14 cellular contexts compared by ENCODE assay signal in genomic region chr12:43349863-43350262, GRCh38.
DNase-seq lines count a peak whose midpoint lies in the region; ATAC-seq and TF ChIP-seq lines count a peak whose summit lies in the region.
"Had no signal": no experiment of that assay in that cellular context is flagged by ENCODE, and none has a peak within 500 bp of the region (broad histone marks: within the 10 kb centered on the region; RNA-seq: fewer than 3 reads in every experiment).

No MANE protein-coding gene starts in this region.

- H2AFZ ChIP-seq in SK-N-SH (ENCODE audit: low read depth): no peak overlapping the region
- H2AFZ ChIP-seq in PC-9: no peak overlapping the region
- no peak overlapping the region for H2AFZ ChIP-seq in smooth muscle cell (ENCODE audit: low read depth)

- H3K9ac ChIP-seq in SK-N-SH (no peak overlapping the region), smooth muscle cell (ENCODE audit: low read depth) (no peak overlapping the region)

- TF ChIP-seq EP300 in SK-N-SH (IDR thresholded peaks at IDR 0.05; ENCODE audit: borderline replicate concordance in 1 of 2, low read depth in 1 of 2, low read length in 1 of 2): no peak

- peak; percentile 44 for TF ChIP-seq CTCF in SK-N-SH (IDR thresholded peaks at IDR 0.05)
- peak; percentile 55 for TF ChIP-seq CTCF in PC-9 (conservative IDR thresholded peaks at IDR 0.05)
- TF ChIP-seq CTCF in epithelial cell of proximal tubule (conservative IDR thresholded peaks at IDR 0.05; ENCODE audit: low read depth, low read length): peak; percentile 61
- TF ChIP-seq CTCF in smooth muscle cell (IDR thresholded peaks at IDR 0.05; ENCODE audit: borderline replicate concordance, insufficient read depth, poor library complexity, severe bottlenecking): peak; percentile 31
- no peak for TF ChIP-seq CTCF in tibial artery (IDR thresholded peaks at IDR 0.05)

- H3K4me1 ChIP-seq in SK-N-SH (ENCODE audit: control insufficient read depth in 1 of 2, insufficient read depth in 2 of 2, low read depth in 1 of 2, low read length in 1 of 2) (peaks cover 0 to 6% of the 10 kb centered on the region in 2 experiments; a peak in 2 of 4 replicates), PC-9 (replicated peaks; ENCODE audit: insufficient read depth) (no peaks in the 10 kb centered on the region), smooth muscle cell (ENCODE audit: low read depth) (no peaks in the 10 kb centered on the region), tibial artery (no peaks in the 10 kb centered on the region)
- H3K4me1 ChIP-seq: left ventricle myocardium inferior, tibial nerve had no signal

- H3F3A ChIP-seq in SK-N-SH (replicated peaks; ENCODE audit: insufficient read depth) (no peaks in the 10 kb centered on the region), PC-9 (ENCODE audit: insufficient read depth, low read depth) (no peaks in the 10 kb centered on the region), smooth muscle cell (ENCODE audit: low read depth) (no peaks in the 10 kb centered on the region)

- POLR2A ChIA-PET in SK-N-SH (lab: Yijun Ruan, JAX): no interaction called here
- POLR2A ChIA-PET in PC-9 (lab: Charles Lee; ENCODE audit: unreplicated experiment): no interaction called here

- no TSS peak for BruUV-seq in PC-9 (replicated peaks; lab: Mats Ljungman, UMichigan)

- no peaks in the 10 kb centered on the region for H3K27me3 ChIP-seq in SK-N-SH (ENCODE audit: insufficient read depth)
- no peaks in the 10 kb centered on the region for H3K27me3 ChIP-seq in PC-9 (ENCODE audit: insufficient read depth, low read depth)
- H3K27me3 ChIP-seq in smooth muscle cell (ENCODE audit: low read depth): no peaks in the 10 kb centered on the region
- H3K27me3 ChIP-seq in tibial artery: no peaks in the 10 kb centered on the region
- H3K27me3 ChIP-seq: tibial nerve had no signal

- intact Hi-C loops in PC-9 (cut with micrococcal nuclease; ENCODE audit: unreplicated experiment): loop anchor here (2.0 kb wide), 1 partner anchor 533 kb away; no protein-coding TSS in a partner anchor
- intact Hi-C loops in tibial artery (cut with DNase I; ENCODE audit: low total_unique reads): no loop called here

- no peak for ATAC-seq in SK-N-SH treated with all-trans-retinoic acid at 6 μM for 48 hours
- no peak for ATAC-seq in left lobe of liver
- ATAC-seq in GM21576 (IDR thresholded peaks at IDR 0.05; ENCODE audit: unreplicated experiment): no peak
- ATAC-seq: activated CD8-positive, alpha-beta T cell treated with anti-CD3 and anti-CD28 coated beads for 36 hours had no signal

- H3K36me3 ChIP-seq in SK-N-SH (replicated peaks in 1 of 2; ENCODE audit: control insufficient read depth in 1 of 2, insufficient read depth in 2 of 2, low read length in 1 of 2) (no peaks in the 10 kb centered on the region), PC-9 (ENCODE audit: low read depth) (no peaks in the 10 kb centered on the region), smooth muscle cell (ENCODE audit: low read depth) (no peaks in the 10 kb centered on the region), tibial artery (no peaks in the 10 kb centered on the region)
- H3K36me3 ChIP-seq: left ventricle myocardium inferior, tibial nerve had no signal

- H3K79me2 ChIP-seq in SK-N-SH (ENCODE audit: insufficient read depth) (no peaks in the 10 kb centered on the region), PC-9 (ENCODE audit: low read depth) (no peaks in the 10 kb centered on the region), smooth muscle cell (ENCODE audit: low read depth) (no peaks in the 10 kb centered on the region)

- H3K4me3 ChIP-seq in SK-N-SH (ENCODE audit: low read depth in 2 of 2, low read length in 1 of 2) (no peak overlapping the region), PC-9 (no peak overlapping the region), epithelial cell of proximal tubule (ENCODE audit: low read depth, low read length) (no peak overlapping the region), smooth muscle cell (no peak overlapping the region), tibial artery (no peak overlapping the region)
- H3K4me3 ChIP-seq: left ventricle myocardium inferior, tibial nerve had no signal

- H4K20me1 ChIP-seq in SK-N-SH (ENCODE audit: insufficient read depth) (no peaks in the 10 kb centered on the region), PC-9 (ENCODE audit: insufficient read depth) (no peaks in the 10 kb centered on the region), smooth muscle cell (ENCODE audit: low read depth) (no peaks in the 10 kb centered on the region)

- H3K4me2 ChIP-seq in SK-N-SH (no peak overlapping the region), PC-9 (no peak overlapping the region), smooth muscle cell (no peak overlapping the region)

- H3K9me3 ChIP-seq in SK-N-SH (no peaks in the 10 kb centered on the region), PC-9 (ENCODE audit: insufficient read depth, low read depth) (no peaks in the 10 kb centered on the region), smooth muscle cell (replicated peaks; ENCODE audit: low read depth) (peaks cover 10% of the 10 kb centered on the region), tibial artery (peaks cover 0 to 3% (median 0%) of the 10 kb centered on the region in 3 donors)

- 47% methylated on average over 2 of the region's 2 CpGs for WGBS in SK-N-SH (ENCODE audit: low lambda C conversion rate)
- WGBS in smooth muscle cell (ENCODE audit: low lambda C conversion rate): 84% methylated on average over 2 of the region's 2 CpGs

- CTCF ChIA-PET in SK-N-SH (lab: Yijun Ruan, JAX) (interaction anchor here (0.6 to 1.6 kb wide), 6 partner anchors 12 to 970 kb away, joined by 3 to 8 read pairs (median 3); no protein-coding TSS in a partner anchor), PC-9 (lab: Charles Lee) (interaction anchor here (0.9 kb wide), 1 partner anchor 533 kb away, joined by 4 read pairs; no protein-coding TSS in a partner anchor)

- DNase-seq in SK-N-SH (no peak), PC-9 (no peak), epithelial cell of proximal tubule (ENCODE audit: low read depth) (no peak), smooth muscle cell (lab: John Stamatoyannopoulos, UW; ENCODE audit: unreplicated experiment) (no peak), left lobe of liver (ENCODE audit: low spot score) (no peak), tibial artery (no peak)
- DNase-seq: activated CD8-positive, alpha-beta T cell treated with anti-CD3 and anti-CD28 coated beads for 36 hours; activated naive CD8-positive, alpha-beta T cell treated with anti-CD3 and anti-CD28 coated beads, Interleukin-2, amount 10 ng/mL, durations not matched to agents 7 days and 5 days; left ventricle myocardium inferior; NCI-H2081; posterior cingulate gyrus had no signal

- H3K27ac ChIP-seq in SK-N-SH (ENCODE audit: low read depth in 2 of 2, low read length in 1 of 2): no peak overlapping the region
- no peak overlapping the region for H3K27ac ChIP-seq in PC-9
- no peak overlapping the region for H3K27ac ChIP-seq in smooth muscle cell (ENCODE audit: low read depth)
- H3K27ac ChIP-seq in tibial artery: no peak overlapping the region
- H3K27ac ChIP-seq: left ventricle myocardium inferior, tibial nerve had no signal

- TF ChIP-seq RAD21 in SK-N-SH (IDR thresholded peaks at IDR 0.05; ENCODE audit: low read length): peak; percentile 62

- H3K9me2 ChIP-seq in SK-N-SH: no peaks in the 10 kb centered on the region
- no peaks in the 10 kb centered on the region for H3K9me2 ChIP-seq in PC-9 (ENCODE audit: insufficient read depth)

TF ChIP-seq in SK-N-SH, 30 proteins besides CTCF, POLR2A, EP300 and RAD21:
- TF ChIP-seq FOSL2 (IDR thresholded peaks at IDR 0.05; ENCODE audit: borderline replicate concordance, low read depth): no peak

TF ChIP-seq in SK-N-SH treated with all-trans-retinoic acid at 6 μM for 48 hours, 23 proteins besides CTCF, POLR2A, EP300 and RAD21 (continues in another document):
- TF ChIP-seq ESRRG (CRISPR knock-in tag; IDR thresholded peaks at IDR 0.05) (no peak), OSR1 (CRISPR knock-in tag; IDR thresholded peaks at IDR 0.05) (no peak), TCF4 (CRISPR knock-in tag; IDR thresholded peaks at IDR 0.05; ENCODE audit: borderline replicate concordance) (no peak), ZNF8 (CRISPR knock-in tag; IDR thresholded peaks at IDR 0.05) (no peak), ZFP30 (CRISPR knock-in tag; IDR thresholded peaks at IDR 0.05) (no peak), ZNF70 (CRISPR knock-in tag; IDR thresholded peaks at IDR 0.05) (no peak), TSHZ2 (CRISPR knock-in tag; IDR thresholded peaks at IDR 0.05) (no peak), POU6F1 (CRISPR knock-in tag; IDR thresholded peaks at IDR 0.05; ENCODE audit: borderline replicate concordance, low read depth) (no peak)

Comparison
In these comparisons a context has a peak if more than half of its experiments do, and no peak if none do; other contexts are left out.
1. CTCF ChIP-seq: peak in SK-N-SH (single experiment), PC-9 (single experiment), epithelial cell of proximal tubule (single experiment) and smooth muscle cell (single experiment); none in tibial artery (0 of 2).